17 cellular contexts compared by ENCODE assay signal in genomic region chr20:38635721-38636285, GRCh38. TPM values are rescaled to one million over a fixed set of nuclear protein-coding genes. Genes with fewer than 3 reads are reported as not detected.
A peak's percentile ranks its signal among the peaks of the same experiment; 100 is the strongest.
DNase-seq lines count a peak whose midpoint lies in the region; ATAC-seq and TF ChIP-seq lines count a peak whose summit lies in the region.
"Had no signal": no experiment of that assay in that cellular context is flagged by ENCODE, and none has a peak within 500 bp of the region (broad histone marks: within the 10 kb centered on the region; RNA-seq: fewer than 3 reads in every experiment).

No MANE protein-coding gene starts in this region.

- DNase-seq in AG08396 (ENCODE audit: low spot score) (peak; percentile 23), HCEC 1CT (peak; percentile 68), RPMI7951 (ENCODE audit: low read depth) (peak; percentile 35), mucosa of descending colon (no peak), AG20443 (ENCODE audit: low spot score) (no peak), GM10248 (ENCODE audit: extremely low spot score) (no peak), glomerular visceral epithelial cell (ENCODE audit: extremely low spot score) (no peak)
- DNase-seq: activated CD4-positive, alpha-beta T cell treated with anti-CD3 and anti-CD28 coated beads for 1 hour; activated T-cell treated with anti-CD3 and anti-CD28 coated beads, Interleukin-2, amount 50 U/mL, for 72 hours; mesendoderm; NCI-H2227 treated with DMSO at 0.1 percent for 48 hours; stimulated activated CD4-positive, alpha-beta T cell treated with anti-CD3 and anti-CD28 coated beads, Interleukin-4, amount 100 ng/mL, for 1 hour; stimulated activated naive CD4-positive, alpha-beta T cell treated with Interleukin-2 at 50 U/mL for 16 hours had no signal

- intact Hi-C loops in mucosa of descending colon (cut with DNase I, micrococcal nuclease), result no loop called here

- H3K36me3 ChIP-seq in mucosa of descending colon (ENCODE audit: low read depth), result no peaks in the 10 kb centered on the region
- H3K36me3 ChIP-seq: BLaER1 treated with 17β-estradiol and CSF1 and Interleukin-3, amounts not matched to agents 10 nM and 100 nM; SJSA1 had no signal

- ATAC-seq in esophagus mucosa, result peak; percentile 38
- no peak for ATAC-seq in mucosa of descending colon
- ATAC-seq: activated T-cell treated with anti-CD3 and anti-CD28 coated beads, Interleukin-2, amount 50 U/mL, for 72 hours had no signal

- CTCF ChIA-PET in GM10248 (lab: Yijun Ruan, JAX), result interaction anchor here (1.0 to 4.8 kb wide), 4 partner anchors 8 to 97 kb away, joined by 3 to 44 read pairs (median 4); no protein-coding TSS in a partner anchor

- no peak for TF ChIP-seq CTCF in mucosa of descending colon (IDR thresholded peaks at IDR 0.05)
- TF ChIP-seq CTCF in GM10248 (IDR thresholded peaks at IDR 0.05; ENCODE audit: control extremely low read depth, extremely low read depth, low read depth, missing control alignments), result no peak

- POLR2A ChIA-PET in GM10248 (lab: Yijun Ruan, JAX), result no interaction called here

- H3K4me3 ChIP-seq in mucosa of descending colon, result no peak overlapping the region
- H3K4me3 ChIP-seq: BLaER1 treated with 17β-estradiol and CSF1 and Interleukin-3, amounts not matched to agents 10 nM and 100 nM; SJSA1 had no signal

- H3K4me1 ChIP-seq in mucosa of descending colon (ENCODE audit: low read depth), result no peaks in the 10 kb centered on the region
- H3K4me1 ChIP-seq: SJSA1 had no signal

- H3K9me3 ChIP-seq in mucosa of descending colon, result no peaks in the 10 kb centered on the region
- H3K9me3 ChIP-seq: BLaER1 treated with 17β-estradiol and CSF1 and Interleukin-3, amounts not matched to agents 10 nM and 100 nM; SJSA1 had no signal

RNA-seq across cellular contexts. Expression of gene ARHGAP40, which starts 34.2 kb away (rescaled TPM):
- 0.10 TPM in 1 of 2 replicates, not detected in the other for total RNA-seq in RPMI7951 (2014; rRNA removed; shearing (Covaris generic))
- total RNA-seq in esophagus mucosa, result 10.3 TPM
- total RNA-seq in mucosa of descending colon, result not detected
- total RNA-seq: activated T-cell treated with anti-CD3 and anti-CD28 coated beads, Interleukin-2, amount 50 U/mL, for 72 hours; posterior vena cava; SJSA1 had no signal

RNA-seq across cellular contexts. Expression of gene ADIG, which starts 54.8 kb away (rescaled TPM):
- total RNA-seq in RPMI7951 (2014; rRNA removed; shearing (Covaris generic)), result not detected in 2 replicates
- not detected for total RNA-seq in esophagus mucosa
- total RNA-seq in mucosa of descending colon, result not detected
- total RNA-seq: activated T-cell treated with anti-CD3 and anti-CD28 coated beads, Interleukin-2, amount 50 U/mL, for 72 hours; posterior vena cava; SJSA1 had no signal

Comparison
In these comparisons a context has a peak if more than half of its experiments do, and no peak if none do; other contexts are left out.
1. DNase-seq: peak in AG08396 (single experiment), HCEC 1CT (single experiment) and RPMI7951 (single experiment); none in mucosa of descending colon (0 of 3), AG20443 (single experiment), GM10248 (single experiment) and glomerular visceral epithelial cell (single experiment).
2. RNA of gene ARHGAP40, which starts 34.2 kb away (total RNA-seq): 10.3 TPM in esophagus mucosa (single experiment); 0.10 TPM in RPMI7951 and not detected in mucosa of descending colon; every median in the first group is over 10 times any median in the second.